Comparison of ENCODE assay signal across 2 cellular contexts in the genomic region with DNA sequence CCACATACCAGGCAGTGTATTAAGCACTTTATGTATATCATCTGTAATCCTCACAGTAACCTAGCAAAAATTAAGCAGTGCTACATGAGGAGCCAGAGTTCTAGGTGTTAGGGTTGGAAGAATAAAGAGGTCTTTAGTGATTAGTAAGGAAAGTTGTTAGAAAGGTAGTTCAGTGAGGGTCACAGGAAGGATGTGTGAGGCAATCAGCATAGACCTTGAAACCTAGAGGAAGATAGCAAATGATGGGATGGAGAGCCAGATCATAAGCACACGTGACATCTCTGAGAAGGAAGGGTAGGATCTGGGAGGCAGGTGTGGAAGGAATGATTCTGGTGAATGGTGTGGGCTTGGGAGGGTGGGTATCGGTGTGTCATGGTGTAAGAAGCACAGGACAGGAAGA.
TF ChIP-seq lines count a peak whose summit lies in the region.

No MANE protein-coding gene starts in this region.

TF ChIP-seq in SK-N-SH, 30 proteins besides CTCF, POLR2A, EP300 and RAD21 (continued from another document):
- no peak for TF ChIP-seq POLR2AphosphoS5 (IDR thresholded peaks at IDR 0.05; ENCODE audit: low read depth, low read length)
- TF ChIP-seq FOSL2 (IDR thresholded peaks at IDR 0.05; ENCODE audit: borderline replicate concordance, low read depth), result no peak
- TF ChIP-seq TEAD4 (IDR thresholded peaks at IDR 0.05; ENCODE audit: borderline replicate concordance, insufficient read depth), result no peak
- TF ChIP-seq MEF2A (IDR thresholded peaks at IDR 0.05; ENCODE audit: borderline replicate concordance, low read depth), result no peak
- TF ChIP-seq TAF1 (IDR thresholded peaks at IDR 0.05; ENCODE audit: borderline replicate concordance, low read depth, low read length), result no peak
- no peak for TF ChIP-seq ELF1 (IDR thresholded peaks at IDR 0.05)
- TF ChIP-seq JUND (IDR thresholded peaks at IDR 0.05), result no peak
- TF ChIP-seq RCOR1 (IDR thresholded peaks at IDR 0.05; ENCODE audit: low read length), result no peak
- TF ChIP-seq SMC3 (IDR thresholded peaks at IDR 0.05; ENCODE audit: low read depth, low read length), result no peak
- no peak for TF ChIP-seq FOXJ3 (CRISPR knock-in tag; IDR thresholded peaks at IDR 0.05)
- TF ChIP-seq FOXM1 (IDR thresholded peaks at IDR 0.05; ENCODE audit: low read depth), result no peak
- TF ChIP-seq, protein P1, sequence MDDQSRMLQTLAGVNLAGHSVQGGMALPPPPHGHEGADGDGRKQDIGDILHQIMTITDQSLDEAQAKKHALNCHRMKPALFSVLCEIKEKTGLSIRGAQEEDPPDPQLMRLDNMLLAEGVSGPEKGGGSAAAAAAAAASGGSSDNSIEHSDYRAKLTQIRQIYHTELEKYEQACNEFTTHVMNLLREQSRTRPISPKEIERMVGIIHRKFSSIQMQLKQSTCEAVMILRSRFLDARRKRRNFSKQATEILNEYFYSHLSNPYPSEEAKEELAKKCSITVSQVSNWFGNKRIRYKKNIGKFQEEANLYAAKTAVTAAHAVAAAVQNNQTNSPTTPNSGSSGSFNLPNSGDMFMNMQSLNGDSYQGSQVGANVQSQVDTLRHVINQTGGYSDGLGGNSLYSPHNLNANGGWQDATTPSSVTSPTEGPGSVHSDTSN (IDR thresholded peaks at IDR 0.05), result no peak
- no peak for TF ChIP-seq NFIC (IDR thresholded peaks at IDR 0.05; ENCODE audit: borderline replicate concordance)
- TF ChIP-seq MXI1 (IDR thresholded peaks at IDR 0.05; ENCODE audit: low read depth, low read length), result no peak
- no peak for TF ChIP-seq ZBTB33 (IDR thresholded peaks at IDR 0.05; ENCODE audit: borderline replicate concordance, low read depth)
- TF ChIP-seq GABPA (IDR thresholded peaks at IDR 0.05; ENCODE audit: low read depth), result no peak
- no peak for TF ChIP-seq IRF3 (IDR thresholded peaks at IDR 0.05; ENCODE audit: low read depth, low read length)

TF ChIP-seq in SK-N-SH treated with all-trans-retinoic acid at 6 μM for 48 hours, 23 proteins besides CTCF, POLR2A, EP300 and RAD21 (continued from another document):
- TF ChIP-seq, protein P2, sequence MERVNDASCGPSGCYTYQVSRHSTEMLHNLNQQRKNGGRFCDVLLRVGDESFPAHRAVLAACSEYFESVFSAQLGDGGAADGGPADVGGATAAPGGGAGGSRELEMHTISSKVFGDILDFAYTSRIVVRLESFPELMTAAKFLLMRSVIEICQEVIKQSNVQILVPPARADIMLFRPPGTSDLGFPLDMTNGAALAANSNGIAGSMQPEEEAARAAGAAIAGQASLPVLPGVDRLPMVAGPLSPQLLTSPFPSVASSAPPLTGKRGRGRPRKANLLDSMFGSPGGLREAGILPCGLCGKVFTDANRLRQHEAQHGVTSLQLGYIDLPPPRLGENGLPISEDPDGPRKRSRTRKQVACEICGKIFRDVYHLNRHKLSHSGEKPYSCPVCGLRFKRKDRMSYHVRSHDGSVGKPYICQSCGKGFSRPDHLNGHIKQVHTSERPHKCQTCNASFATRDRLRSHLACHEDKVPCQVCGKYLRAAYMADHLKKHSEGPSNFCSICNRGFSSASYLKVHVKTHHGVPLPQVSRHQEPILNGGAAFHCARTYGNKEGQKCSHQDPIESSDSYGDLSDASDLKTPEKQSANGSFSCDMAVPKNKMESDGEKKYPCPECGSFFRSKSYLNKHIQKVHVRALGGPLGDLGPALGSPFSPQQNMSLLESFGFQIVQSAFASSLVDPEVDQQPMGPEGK (CRISPR knock-in tag; IDR thresholded peaks at IDR 0.05; ENCODE audit: borderline replicate concordance), result no peak
- TF ChIP-seq, protein P3, sequence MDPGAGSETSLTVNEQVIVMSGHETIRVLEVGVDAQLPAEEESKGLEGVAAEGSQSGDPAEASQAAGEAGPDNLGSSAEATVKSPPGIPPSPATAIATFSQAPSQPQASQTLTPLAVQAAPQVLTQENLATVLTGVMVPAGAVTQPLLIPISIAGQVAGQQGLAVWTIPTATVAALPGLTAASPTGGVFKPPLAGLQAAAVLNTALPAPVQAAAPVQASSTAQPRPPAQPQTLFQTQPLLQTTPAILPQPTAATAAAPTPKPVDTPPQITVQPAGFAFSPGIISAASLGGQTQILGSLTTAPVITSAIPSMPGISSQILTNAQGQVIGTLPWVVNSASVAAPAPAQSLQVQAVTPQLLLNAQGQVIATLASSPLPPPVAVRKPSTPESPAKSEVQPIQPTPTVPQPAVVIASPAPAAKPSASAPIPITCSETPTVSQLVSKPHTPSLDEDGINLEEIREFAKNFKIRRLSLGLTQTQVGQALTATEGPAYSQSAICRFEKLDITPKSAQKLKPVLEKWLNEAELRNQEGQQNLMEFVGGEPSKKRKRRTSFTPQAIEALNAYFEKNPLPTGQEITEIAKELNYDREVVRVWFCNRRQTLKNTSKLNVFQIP (CRISPR knock-in tag; IDR thresholded peaks at IDR 0.05; ENCODE audit: borderline replicate concordance, low read depth), result no peak
- no peak for TF ChIP-seq TCF4 (CRISPR knock-in tag; IDR thresholded peaks at IDR 0.05; ENCODE audit: borderline replicate concordance)
- TF ChIP-seq ZNF70 (CRISPR knock-in tag; IDR thresholded peaks at IDR 0.05), result no peak
- no peak for TF ChIP-seq ZNF8 (CRISPR knock-in tag; IDR thresholded peaks at IDR 0.05)
- TF ChIP-seq ESRRG (CRISPR knock-in tag; IDR thresholded peaks at IDR 0.05), result no peak
